10 cellular contexts compared by ENCODE assay signal in the genomic region with DNA sequence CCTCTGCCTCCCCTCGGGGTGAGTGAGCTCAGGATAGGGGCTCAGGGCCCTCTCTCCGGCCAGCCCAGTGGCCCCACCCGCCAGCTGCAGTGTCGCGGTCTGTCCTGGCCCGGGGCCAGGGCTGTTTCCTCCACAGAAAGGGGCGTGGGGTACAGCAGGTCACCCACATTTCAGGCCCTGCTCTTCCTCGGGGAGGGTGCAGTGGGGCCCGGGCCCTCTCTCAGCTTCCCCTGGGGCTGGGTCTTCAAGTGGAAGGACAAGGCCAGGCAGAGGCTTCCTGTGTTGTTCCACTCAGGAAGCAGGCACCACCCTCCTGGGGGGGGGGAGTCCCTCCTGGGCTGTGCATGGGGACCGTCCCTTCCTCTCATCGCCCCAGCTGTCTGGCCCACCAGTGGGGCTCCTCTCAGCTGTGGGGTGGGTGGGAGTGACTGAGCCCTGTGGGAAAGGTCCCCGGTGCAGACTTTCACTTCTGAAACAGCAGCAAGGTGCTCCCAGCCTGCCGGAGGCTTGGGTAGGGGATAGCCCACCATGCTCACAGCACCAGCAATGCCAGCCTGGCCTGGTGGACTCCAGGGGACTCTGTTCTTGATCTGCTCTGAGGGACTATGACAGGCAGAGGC. TPM values are rescaled to one million over a fixed set of nuclear protein-coding genes. Genes with fewer than 3 reads are reported as not detected.
DNase-seq lines count a peak whose midpoint lies in the region; ATAC-seq and TF ChIP-seq lines count a peak whose summit lies in the region.
"Had no signal": no experiment of that assay in that cellular context is flagged by ENCODE, and none has a peak within 500 bp of the region (broad histone marks: within the 10 kb centered on the region; RNA-seq: fewer than 3 reads in every experiment).

No MANE protein-coding gene starts in this region.

- WGBS in aorta, 2 donors = 67 to 74% methylated on average over 13 of the region's 13 CpGs

- peak overlapping the region; percentile 100 for H3K4me3 Mint-ChIP-seq in CD4-positive, alpha-beta T cell

- ATAC-seq in CD4-positive, alpha-beta T cell (ENCODE audit: poor library complexity) = no peak
- ATAC-seq in HG03342 (IDR thresholded peaks at IDR 0.05; ENCODE audit: unreplicated experiment) (peak; percentile 24), aorta (ENCODE audit: low FRiP score) (peak; percentile 43), GM18867 (IDR thresholded peaks at IDR 0.05; ENCODE audit: unreplicated experiment) (no peak)

- peaks cover 17% of the 10 kb centered on the region for H3K4me1 ChIP-seq in mucosa of stomach (ENCODE audit: control insufficient read depth, insufficient read depth, low read length)
- H3K4me1 ChIP-seq in aorta (ENCODE audit: control insufficient read depth in 1 of 2, insufficient read depth in 2 of 2, low read length in 2 of 2) = no peaks in the 10 kb centered on the region
- H3K4me1 ChIP-seq: SJSA1 had no signal

- H3K4me3 ChIP-seq in mucosa of stomach (ENCODE audit: low read length) (no peak overlapping the region), aorta (ENCODE audit: low read length in 2 of 2) (no peak overlapping the region)
- H3K4me3 ChIP-seq: SJSA1 had no signal

- H3K4me1 Mint-ChIP-seq in CD4-positive, alpha-beta T cell (ENCODE audit: low read depth) = peaks cover 69% of the 10 kb centered on the region

- peak overlapping the region; percentile 33 for H3K9ac ChIP-seq in mucosa of stomach (ENCODE audit: low read length)

- no peaks in the 10 kb centered on the region for H3K27me3 Mint-ChIP-seq in CD4-positive, alpha-beta T cell

- H3K36me3 Mint-ChIP-seq in CD4-positive, alpha-beta T cell (ENCODE audit: low read depth) = peaks cover 41% of the 10 kb centered on the region

- POLR2A ChIA-PET in CD4-positive, alpha-beta T cell (lab: Charles Lee) = interaction anchor here (0.6 to 7.3 kb wide), 6 partner anchors 14 to 842 kb away, joined by 3 to 62 read pairs (median 7); partner anchors contain the start of gene CDCA4

- intact Hi-C loops in CD4-positive, alpha-beta T cell (cut with DNase I, micrococcal nuclease) = loop anchor here in 1 of 2 experiments (2.0 kb wide), 1 partner anchor 15 kb away; no protein-coding TSS in a partner anchor
- intact Hi-C loops in aorta (cut with DNase I) = no loop called here

- H3K36me3 ChIP-seq in mucosa of stomach (ENCODE audit: control insufficient read depth, insufficient read depth, low read length) (no peaks in the 10 kb centered on the region), aorta (ENCODE audit: control insufficient read depth in 1 of 2, insufficient read depth in 2 of 2, low read length in 1 of 2) (no peaks in the 10 kb centered on the region)
- H3K36me3 ChIP-seq: SJSA1 had no signal

- DNase-seq in CD4-positive, alpha-beta T cell = peak in 5 of 10 experiments; percentile 31 to 55 (median 39)
- DNase-seq in activated gamma-delta T cell (lab: John Stamatoyannopoulos, UW) (peak; percentile 39), aorta (peak in 1 of 2 donors; percentile 61), NCI-H524 treated with DMSO at 0.1 percent for 48 hours (lab: John Stamatoyannopoulos, UW) (no peak), superior temporal gyrus (ENCODE audit: extremely low spot score) (no peak)

- peak overlapping the region; percentile 91 for H3K27ac Mint-ChIP-seq in CD4-positive, alpha-beta T cell

- H3K9me3 Mint-ChIP-seq in CD4-positive, alpha-beta T cell = no peaks in the 10 kb centered on the region

- CTCF ChIA-PET in CD4-positive, alpha-beta T cell (lab: Charles Lee) = interaction anchor here (0.8 to 9.9 kb wide), 5 partner anchors 16 to 86 kb away, joined by 3 to 75 read pairs (median 44); no protein-coding TSS in a partner anchor

- no peaks in the 10 kb centered on the region for H3K9me3 ChIP-seq in CD4-positive, alpha-beta T cell (ENCODE audit: control insufficient read depth, low read length)
- H3K9me3 ChIP-seq in mucosa of stomach (ENCODE audit: control insufficient read depth, low read length) (no peaks in the 10 kb centered on the region), aorta (ENCODE audit: control insufficient read depth, low read length) (no peaks in the 10 kb centered on the region)
- H3K9me3 ChIP-seq: Caco-2, SJSA1 had no signal

- H3K27ac ChIP-seq in CD4-positive, alpha-beta T cell (ENCODE audit: low read depth, low read length) = peak overlapping the region; percentile 95
- H3K27ac ChIP-seq in aorta (ENCODE audit: low read depth in 1 of 2, low read length in 2 of 2) = no peak overlapping the region
- H3K27ac ChIP-seq: SJSA1 had no signal

- H3K27me3 ChIP-seq in CD4-positive, alpha-beta T cell (ENCODE audit: control insufficient read depth, insufficient read depth, low read length) = no peaks in the 10 kb centered on the region
- H3K27me3 ChIP-seq in mucosa of stomach (ENCODE audit: control insufficient read depth, insufficient read depth, low read length) (no peaks in the 10 kb centered on the region), aorta (ENCODE audit: control insufficient read depth in 1 of 2, insufficient read depth in 2 of 2, low read length in 1 of 2) (no peaks in the 10 kb centered on the region)
- H3K27me3 ChIP-seq: SJSA1 had no signal

- no peak for TF ChIP-seq CTCF in CD4-positive, alpha-beta T cell (IDR thresholded peaks at IDR 0.05)

RNA-seq across cellular contexts. Expression of gene GPR132, which starts 3.7 kb away (rescaled TPM):
- 10 to 100 TPM; 64.4 to 66.7 TPM for total RNA-seq in CD4-positive, alpha-beta T cell
- total RNA-seq in aorta = 1 to 10 TPM; 2.9 to 5.0 TPM
- 1 to 10 TPM in 1 of 2 donors, not detected in 1; 1.0 TPM for polyA plus RNA-seq in aorta
- total RNA-seq: Caco-2, SJSA1 had no signal

RNA-seq across cellular contexts. Expression of gene CDCA4, which starts 40.7 kb away (rescaled TPM):
- total RNA-seq in CD4-positive, alpha-beta T cell = 10 to 100 TPM; 17.7 to 18.8 TPM
- total RNA-seq in aorta = 1 to 10 TPM; 4.1 to 5.9 TPM
- polyA plus RNA-seq in aorta = 1 to 10 TPM; 3.0 to 3.7 TPM

Comparison
In these comparisons a context has a peak if more than half of its experiments do, and no peak if none do; other contexts are left out.
1. ATAC-seq: peak in HG03342 (single experiment) and aorta (single experiment); none in CD4-positive, alpha-beta T cell (single experiment) and GM18867 (single experiment).
2. RNA of gene GPR132, which starts 3.7 kb away (total RNA-seq): 64.4 to 66.7 TPM in CD4-positive, alpha-beta T cell; 2.9 to 5.0 TPM in aorta; every median in the first group is over 10 times any median in the second.